Comparison of ENCODE assay signal across 15 cellular contexts in the genomic region with DNA sequence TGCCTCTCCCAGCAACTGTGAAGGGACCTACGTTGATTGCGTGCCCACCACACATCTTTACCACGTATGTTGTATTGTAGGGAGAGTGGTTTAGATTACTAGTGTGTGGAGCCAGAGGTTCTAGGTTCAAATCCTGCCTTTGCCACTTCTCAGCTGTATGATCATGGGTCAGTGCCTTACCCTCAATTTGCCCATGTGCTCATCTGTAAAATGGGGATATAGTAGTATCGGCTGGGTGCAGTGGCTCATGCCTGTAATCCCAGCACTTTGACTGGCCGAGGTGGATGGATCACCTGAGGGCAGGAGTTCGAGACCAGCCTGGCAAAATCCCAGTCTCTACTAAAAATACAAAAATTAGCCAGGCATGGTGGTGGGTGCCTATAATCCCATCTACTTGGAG. TPM values are rescaled to one million over a fixed set of nuclear protein-coding genes. Genes with fewer than 3 reads are reported as not detected.
"Had no signal": no experiment of that assay in that cellular context is flagged by ENCODE, and none has a peak within 500 bp of the region (broad histone marks: within the 10 kb centered on the region; RNA-seq: fewer than 3 reads in every experiment).

No MANE protein-coding gene starts in this region.

- ATAC-seq: activated naive CD4-positive, alpha-beta T cell treated with anti-CD3 and anti-CD28 coated beads, Interleukin-2, amount 50 U/mL, for 72 hours; effector memory CD8-positive, alpha-beta T cell; natural killer cell treated with Interleukin-12 subunit alpha and Interleukin-12 subunit beta and Interleukin-15 and Interleukin-18, amount 100 ng/mL, for 72 hours had no signal

- H3K27ac ChIP-seq: esophagus squamous epithelium, suprapubic skin had no signal

- H3K9me3 ChIP-seq: esophagus squamous epithelium, suprapubic skin had no signal

- H3K27me3 ChIP-seq: esophagus squamous epithelium, suprapubic skin had no signal

- H3K4me3 ChIP-seq: esophagus squamous epithelium, suprapubic skin had no signal

- DNase-seq: activated CD4-positive, alpha-beta T cell treated with anti-CD3 and anti-CD28 coated beads for 1 hour; activated CD4-positive, alpha-beta T cell treated with anti-CD3 and anti-CD28 coated beads, Interleukin-2, amount 50 U/mL, for 4 hours; activated gamma-delta T cell; effector memory CD8-positive, alpha-beta T cell; esophagus squamous epithelium; mesendoderm; stimulated activated CD4-positive, alpha-beta T cell treated with anti-CD3 and anti-CD28 coated beads, Interleukin-2, amount 100 ng/mL, for 24 hours; T-helper 1 cell; T1000; trophoblast cell had no signal

- H3K4me1 ChIP-seq: suprapubic skin had no signal

RNA-seq across cellular contexts. Expression of gene LGALS7B, which starts 24.3 kb away (rescaled TPM):
- total RNA-seq: activated naive CD4-positive, alpha-beta T cell treated with anti-CD3 and anti-CD28 coated beads, Interleukin-2, amount 50 U/mL, for 72 hours; cerebellum; natural killer cell treated with Interleukin-12 subunit alpha and Interleukin-12 subunit beta and Interleukin-15 and Interleukin-18, amount 100 ng/mL, for 72 hours had no signal

RNA-seq across cellular contexts. Expression of gene LGALS7, which starts 40.0 kb away (rescaled TPM):
- total RNA-seq: activated naive CD4-positive, alpha-beta T cell treated with anti-CD3 and anti-CD28 coated beads, Interleukin-2, amount 50 U/mL, for 72 hours; cerebellum; mucosa of gallbladder; natural killer cell treated with Interleukin-12 subunit alpha and Interleukin-12 subunit beta and Interleukin-15 and Interleukin-18, amount 100 ng/mL, for 72 hours had no signal
